23 cellular contexts compared by ENCODE assay signal in genomic region chr12:11757095-11757494, GRCh38.
A peak's percentile ranks its signal among the peaks of the same experiment; 100 is the strongest.
DNase-seq lines count a peak whose midpoint lies in the region; ATAC-seq and TF ChIP-seq lines count a peak whose summit lies in the region.
"Had no signal": no experiment of that assay in that cellular context is flagged by ENCODE, and none has a peak within 500 bp of the region (broad histone marks: within the 10 kb centered on the region; RNA-seq: fewer than 3 reads in every experiment).

No MANE protein-coding gene starts in this region.

- no peak overlapping the region for H2AFZ ChIP-seq in MM.1S (ENCODE audit: low read length)

- H3K36me3 ChIP-seq in MM.1S (replicated peaks; ENCODE audit: insufficient read depth, low read length): no peaks in the 10 kb centered on the region
- no peaks in the 10 kb centered on the region for H3K36me3 ChIP-seq in muscle layer of colon (ENCODE audit: insufficient read depth, low read length)
- H3K36me3 ChIP-seq in thoracic aorta: no peaks in the 10 kb centered on the region
- H3K36me3 ChIP-seq: WERI-Rb-1 had no signal

- TF ChIP-seq CTCF in MM.1S (IDR thresholded peaks at IDR 0.05; ENCODE audit: low read length): no peak
- TF ChIP-seq CTCF in thoracic aorta (IDR thresholded peaks at IDR 0.05): no peak

- no peak overlapping the region for H3K27ac Mint-ChIP-seq in activated T-helper 1 cell treated with anti-CD3 and anti-CD28 coated beads, Interleukin-12 subunit alpha, Interleukin-12 subunit beta, Interleukin-2, Interleukin-4 antibody, amounts not matched to agents 30 ng/mL and 10 ng/mL and 1 ng/mL, durations not matched to agents 14 hours and 24 hours and 36 hours
- H3K27ac Mint-ChIP-seq: activated CD4-positive, alpha-beta T cell treated with anti-CD3 and anti-CD28 coated beads, Interleukin-2, amount 10 ng/mL, durations not matched to agents 7 days and 5 days; activated naive CD8-positive, alpha-beta T cell treated with anti-CD3 and anti-CD28 coated beads, Interleukin-2, amount 50 U/mL, for 24 hours; activated T-cell treated with anti-CD3 and anti-CD28 coated beads, Interleukin-2, amount 50 U/mL, for 24 hours; progenitor cell of endocrine pancreas; stimulated activated naive CD8-positive, alpha-beta T cell treated with anti-CD3 and anti-CD28 coated beads, Interleukin-15, amount 100 ng/mL, for 72 hours had no signal

- H3K4me3 ChIP-seq in MM.1S (ENCODE audit: low read length) (no peak overlapping the region), muscle layer of colon (ENCODE audit: low read depth in 1 of 2, low read length in 2 of 2) (no peak overlapping the region), thoracic aorta (no peak overlapping the region)

- no peaks in the 10 kb centered on the region for H3K9me3 ChIP-seq in MM.1S (replicated peaks; ENCODE audit: insufficient read depth, low read length)
- no peaks in the 10 kb centered on the region for H3K9me3 ChIP-seq in muscle layer of colon (ENCODE audit: low read length)
- no peaks in the 10 kb centered on the region for H3K9me3 ChIP-seq in thoracic aorta

- H3K9ac ChIP-seq in MM.1S (ENCODE audit: low read length): no peak overlapping the region
- no peak overlapping the region for H3K9ac ChIP-seq in muscle layer of colon (ENCODE audit: low read length)

- peaks cover 71% of the 10 kb centered on the region for H3K4me1 Mint-ChIP-seq in activated T-helper 1 cell treated with anti-CD3 and anti-CD28 coated beads, Interleukin-12 subunit alpha, Interleukin-12 subunit beta, Interleukin-2, Interleukin-4 antibody, amounts not matched to agents 30 ng/mL and 10 ng/mL and 1 ng/mL, durations not matched to agents 14 hours and 24 hours and 36 hours (ENCODE audit: low read depth)

- H3F3A ChIP-seq in MM.1S (ENCODE audit: insufficient read depth, low read length): peaks cover 25% of the 10 kb centered on the region

- H3K4me2 ChIP-seq in MM.1S (ENCODE audit: low read depth, low read length): peak overlapping the region; percentile 34; the same call in 1 of the 2 replicates

- peaks cover 10% of the 10 kb centered on the region for H3K79me2 ChIP-seq in MM.1S (ENCODE audit: low read length)

- H3K36me3 Mint-ChIP-seq in activated T-helper 1 cell treated with anti-CD3 and anti-CD28 coated beads, Interleukin-12 subunit alpha, Interleukin-12 subunit beta, Interleukin-2, Interleukin-4 antibody, amounts not matched to agents 30 ng/mL and 10 ng/mL and 1 ng/mL, durations not matched to agents 14 hours and 24 hours and 36 hours (ENCODE audit: low read depth): peaks cover 58% of the 10 kb centered on the region

- H3K9me2 ChIP-seq in MM.1S (replicated peaks; ENCODE audit: insufficient read depth, low read length): no peaks in the 10 kb centered on the region

- H3K27me3 ChIP-seq in MM.1S (replicated peaks; ENCODE audit: insufficient read depth, low read length) (no peaks in the 10 kb centered on the region), muscle layer of colon (ENCODE audit: control insufficient read depth in 1 of 2, insufficient read depth in 2 of 2, low read length in 2 of 2) (no peaks in the 10 kb centered on the region), thoracic aorta (replicated peaks; ENCODE audit: insufficient read depth) (no peaks in the 10 kb centered on the region)

- H3K9me3 Mint-ChIP-seq in activated T-helper 1 cell treated with anti-CD3 and anti-CD28 coated beads, Interleukin-12 subunit alpha, Interleukin-12 subunit beta, Interleukin-2, Interleukin-4 antibody, amounts not matched to agents 30 ng/mL and 10 ng/mL and 1 ng/mL, durations not matched to agents 14 hours and 24 hours and 36 hours: no peaks in the 10 kb centered on the region
- H3K9me3 Mint-ChIP-seq: activated CD4-positive, alpha-beta T cell treated with anti-CD3 and anti-CD28 coated beads, Interleukin-2, amount 10 ng/mL, durations not matched to agents 7 days and 5 days; activated naive CD8-positive, alpha-beta T cell treated with anti-CD3 and anti-CD28 coated beads, Interleukin-2, amount 50 U/mL, for 24 hours; activated T-cell treated with anti-CD3 and anti-CD28 coated beads, Interleukin-2, amount 50 U/mL, for 24 hours; brain; stimulated activated naive CD8-positive, alpha-beta T cell treated with anti-CD3 and anti-CD28 coated beads, Interleukin-15, amount 100 ng/mL, for 72 hours had no signal

- H4K20me1 ChIP-seq in MM.1S (ENCODE audit: insufficient read depth, low read length): no peaks in the 10 kb centered on the region

- ATAC-seq in thoracic aorta (ENCODE audit: insufficient number of reproducible peaks, low FRiP score, low read depth): no peak
- ATAC-seq: activated naive CD8-positive, alpha-beta T cell treated with anti-CD3 and anti-CD28 coated beads, Interleukin-2, amount 50 U/mL, for 24 hours; HCT116; stimulated activated naive CD8-positive, alpha-beta T cell treated with anti-CD3 and anti-CD28 coated beads, Interleukin-15, amount 100 ng/mL, for 72 hours had no signal

- intact Hi-C loops in activated T-helper 1 cell treated with anti-CD3 and anti-CD28 coated beads, Interleukin-12 subunit alpha, Interleukin-12 subunit beta, Interleukin-2, Interleukin-4 antibody, amounts not matched to agents 30 ng/mL and 10 ng/mL and 1 ng/mL, durations not matched to agents 14 hours and 24 hours and 36 hours (cut with micrococcal nuclease): no loop called here

- H3K27me3 Mint-ChIP-seq in activated T-helper 1 cell treated with anti-CD3 and anti-CD28 coated beads, Interleukin-12 subunit alpha, Interleukin-12 subunit beta, Interleukin-2, Interleukin-4 antibody, amounts not matched to agents 30 ng/mL and 10 ng/mL and 1 ng/mL, durations not matched to agents 14 hours and 24 hours and 36 hours (ENCODE audit: insufficient read depth): no peaks in the 10 kb centered on the region
- H3K27me3 Mint-ChIP-seq: activated CD4-positive, alpha-beta T cell treated with anti-CD3 and anti-CD28 coated beads, Interleukin-2, amount 10 ng/mL, durations not matched to agents 7 days and 5 days; activated naive CD8-positive, alpha-beta T cell treated with anti-CD3 and anti-CD28 coated beads, Interleukin-2, amount 50 U/mL, for 24 hours; activated T-cell treated with anti-CD3 and anti-CD28 coated beads, Interleukin-2, amount 50 U/mL, for 24 hours; brain; stimulated activated naive CD8-positive, alpha-beta T cell treated with anti-CD3 and anti-CD28 coated beads, Interleukin-15, amount 100 ng/mL, for 72 hours had no signal

- H3K27ac ChIP-seq in MM.1S (ENCODE audit: low read length) (peak overlapping the region; percentile 80; the same call in 1 of the 2 replicates), angular gyrus (ENCODE audit: low read depth, low read length) (peak overlapping the region; percentile 9), muscle layer of colon (ENCODE audit: low read depth, low read length) (peak overlapping the region; percentile 75), thoracic aorta (peak overlapping the region; percentile 94 to 96)
- H3K27ac ChIP-seq: C4-2B, WERI-Rb-1 had no signal

- H3K4me3 Mint-ChIP-seq in activated T-helper 1 cell treated with anti-CD3 and anti-CD28 coated beads, Interleukin-12 subunit alpha, Interleukin-12 subunit beta, Interleukin-2, Interleukin-4 antibody, amounts not matched to agents 30 ng/mL and 10 ng/mL and 1 ng/mL, durations not matched to agents 14 hours and 24 hours and 36 hours: no peak overlapping the region
- H3K4me3 Mint-ChIP-seq: activated CD4-positive, alpha-beta T cell treated with anti-CD3 and anti-CD28 coated beads, Interleukin-2, amount 10 ng/mL, durations not matched to agents 7 days and 5 days; activated naive CD8-positive, alpha-beta T cell treated with anti-CD3 and anti-CD28 coated beads, Interleukin-2, amount 50 U/mL, for 24 hours; activated T-cell treated with anti-CD3 and anti-CD28 coated beads, Interleukin-2, amount 50 U/mL, for 24 hours; brain; stimulated activated naive CD8-positive, alpha-beta T cell treated with anti-CD3 and anti-CD28 coated beads, Interleukin-15, amount 100 ng/mL, for 72 hours had no signal

- H3K4me1 ChIP-seq in MM.1S (ENCODE audit: low read length) (peaks cover 70% of the 10 kb centered on the region), muscle layer of colon (ENCODE audit: insufficient read depth, low read length) (peaks cover 88% of the 10 kb centered on the region), thoracic aorta (ENCODE audit: control insufficient read depth in 1 of 2, low read depth in 2 of 2) (peaks cover 69 to 86% of the 10 kb centered on the region in 2 donors)

- DNase-seq in MM.1S: no peak
- DNase-seq in thoracic aorta (ENCODE audit: low spot score): no peak
- DNase-seq in GM03348 (ENCODE audit: low spot score): no peak
- DNase-seq in activated CD4-positive, alpha-beta T cell treated with anti-CD3 and anti-CD28 coated beads for 4 hours: no peak
- no peak for DNase-seq in activated T-helper 1 cell treated with anti-CD3 and anti-CD28 coated beads, Interleukin-12 subunit alpha, Interleukin-12 subunit beta, Interleukin-2, Interleukin-4 antibody, amounts not matched to agents 30 ng/mL and 10 ng/mL and 1 ng/mL, durations not matched to agents 14 hours and 24 hours and 36 hours (ENCODE audit: low spot score)
- DNase-seq: activated CD4-positive, alpha-beta T cell treated with anti-CD3 and anti-CD28 coated beads, Interleukin-2, amount 10 ng/mL, durations not matched to agents 7 days and 5 days; activated naive CD8-positive, alpha-beta T cell treated with anti-CD3 and anti-CD28 coated beads, Interleukin-2, amount 50 U/mL, for 24 hours; activated T-cell treated with anti-CD3 and anti-CD28 coated beads, Interleukin-2, amount 50 U/mL, for 24 hours; effector CD4-positive, alpha-beta T cell; Karpas-422; kidney glomerular epithelial cell; NCI-H1436; NCI-H446; NCI-H774; stimulated activated naive CD8-positive, alpha-beta T cell treated with anti-CD3 and anti-CD28 coated beads, Interleukin-15, amount 100 ng/mL, for 72 hours; trophoblast cell; WERI-Rb-1 had no signal

Comparison
In these comparisons a context has a peak if more than half of its experiments do, and no peak if none do; other contexts are left out.
1. H3K27ac ChIP-seq: peak in every context shown above with its lines; median percentile 95 in thoracic aorta; 80 in MM.1S; 75 in muscle layer of colon; 9 in angular gyrus.